ENCODE assay signal across 8 cellular contexts in the genomic region with DNA sequence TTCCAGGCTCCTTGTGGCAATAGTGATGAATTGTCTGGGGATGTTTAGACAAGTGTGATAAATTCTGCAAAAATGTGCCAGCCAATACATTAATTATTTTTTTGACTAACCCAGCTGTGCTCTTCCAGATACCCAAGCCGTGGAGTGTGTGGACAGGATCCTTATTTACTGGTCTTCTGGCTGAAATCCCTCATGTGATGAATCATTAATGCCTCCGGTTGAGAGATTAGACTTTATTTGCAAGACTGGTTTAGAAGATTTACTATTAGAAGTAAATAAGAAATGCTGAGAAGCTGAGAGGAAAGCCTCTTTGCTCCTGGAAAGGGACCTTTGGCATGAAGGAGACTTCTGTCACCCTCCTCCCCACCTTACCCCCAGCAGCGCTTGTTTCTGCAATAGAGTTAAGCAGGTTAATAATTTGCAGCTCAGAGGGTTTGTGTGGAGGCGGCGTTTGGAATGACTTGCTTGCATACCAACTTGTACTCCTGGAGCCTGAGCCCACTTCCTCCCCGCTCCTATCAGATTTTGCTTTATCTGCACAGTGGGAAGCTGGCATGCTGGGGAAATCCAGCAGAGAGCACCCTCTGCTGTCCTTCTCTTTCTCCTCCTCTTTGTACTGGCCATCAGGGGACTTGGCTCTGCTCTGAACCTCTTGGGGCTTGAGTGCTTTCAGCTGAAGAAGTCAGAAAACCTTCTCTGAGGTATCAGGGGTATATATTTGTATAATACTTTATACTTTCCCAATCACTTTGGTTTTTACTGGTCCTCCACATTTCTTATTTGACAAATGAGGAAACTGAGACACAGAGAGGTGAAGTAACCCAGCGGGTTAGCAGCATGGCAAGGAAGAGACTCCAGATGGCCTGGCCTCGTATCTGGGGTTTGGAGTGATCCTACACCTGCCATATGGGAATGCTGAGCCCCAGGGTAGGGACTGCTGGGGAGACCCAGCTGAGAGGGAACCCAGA. TPM values are rescaled to one million over a fixed set of nuclear protein-coding genes. Genes with fewer than 3 reads are reported as not detected.
A peak's percentile ranks its signal among the peaks of the same experiment; 100 is the strongest.
DNase-seq lines count a peak whose midpoint lies in the region; ATAC-seq, FAIRE-seq and TF ChIP-seq lines count a peak whose summit lies in the region.

No MANE protein-coding gene starts in this region.

- ATAC-seq in HG03280 (IDR thresholded peaks at IDR 0.05; ENCODE audit: unreplicated experiment): no peak

- no peak for TF ChIP-seq CTCF in ovary (IDR thresholded peaks at IDR 0.05)

- FAIRE-seq in TTC549 (lab: Jason Lieb, UNC): peak; percentile 82

- TF ChIP-seq POLR2A in ovary (IDR thresholded peaks at IDR 0.05): no peak

- 21 to 26% (median 23%) methylated on average over 8 of the region's 8 CpGs for WGBS in ovary, 3 donors

- TF ChIP-seq EP300 in ovary (IDR thresholded peaks at IDR 0.05): no peak

- intact Hi-C loops in ovary (cut with DNase I): loop anchor here in 1 of 4 donors (10.0 kb wide), 1 partner anchor 207 kb away; no protein-coding TSS in a partner anchor

- H3K36me3 ChIP-seq in ovary: no peaks in the 10 kb centered on the region

- no peaks in the 10 kb centered on the region for H3K27me3 ChIP-seq in ovary

- H3K4me3 ChIP-seq in ovary: no peak overlapping the region

- DNase-seq in DMS114 treated with DMSO at 0.1 percent for 48 hours (lab: John Stamatoyannopoulos, UW; ENCODE audit: unreplicated experiment): peak; percentile 67
- peak; percentile 52 for DNase-seq in HuH-7 (ENCODE audit: low spot score)
- peak; percentile 96 for DNase-seq in glomerular visceral epithelial cell (ENCODE audit: extremely low spot score)
- peak; percentile 7 for DNase-seq in pulmonary artery endothelial cell (ENCODE audit: low read depth, low spot score)
- DNase-seq in activated naive CD4-positive, alpha-beta T cell treated with Interleukin-2 at 50 U/mL for 16 hours: no peak
- DNase-seq in ovary: no peak

- peaks cover 8% of the 10 kb centered on the region for H3K4me1 ChIP-seq in ovary (ENCODE audit: insufficient read depth)

- H3K27ac ChIP-seq in ovary: no peak overlapping the region

- no peaks in the 10 kb centered on the region for H3K9me3 ChIP-seq in ovary

RNA-seq across cellular contexts. Expression of a gene that starts 16.3 kb away (rescaled TPM):
- total RNA-seq in pulmonary artery endothelial cell: not detected in 2 replicates
- total RNA-seq in ovary: 1 to 10 TPM in 1 of 7 donors, under 1 TPM in 5, not detected in 1; 0.17 to 1.2 (median 0.34) TPM
- under 1 TPM in 1 of 2 donors, not detected in 1; 0.41 TPM for polyA plus RNA-seq in ovary

Comparison
In these comparisons a context has a peak if more than half of its experiments do, and no peak if none do; other contexts are left out.
1. DNase-seq: peak in DMS114 treated with DMSO at 0.1 percent for 48 hours (single experiment), HuH-7 (single experiment), glomerular visceral epithelial cell (single experiment) and pulmonary artery endothelial cell (single experiment); none in activated naive CD4-positive, alpha-beta T cell treated with Interleukin-2 at 50 U/mL for 16 hours (single experiment) and ovary (0 of 5).